22 cellular contexts compared by ENCODE assay signal in genomic region chr6:41530476-41530875, GRCh38.
"Had no signal": no experiment of that assay in that cellular context is flagged by ENCODE, and none has a peak within 500 bp of the region (broad histone marks: within the 10 kb centered on the region; RNA-seq: fewer than 3 reads in every experiment).

No MANE protein-coding gene starts in this region.

- H3K36me3 ChIP-seq: colonic mucosa, heart right ventricle, pancreas, thyroid gland had no signal

- H3K27ac ChIP-seq: colonic mucosa, foreskin keratinocyte, heart right ventricle, pancreas, thyroid gland had no signal

- DNase-seq: colonic mucosa; dermis blood vessel endothelial cell; endodermal cell; erythroblast; foreskin keratinocyte; heart right ventricle; hypothalamus; mucosa of descending colon; naive thymus-derived CD8-positive, alpha-beta T cell; occipital lobe; pancreas; right cardiac atrium; stimulated activated CD4-positive, alpha-beta T cell treated with anti-CD3 and anti-CD28 coated beads, Interleukin-2, amount 100 ng/mL, for 48 hours; stimulated activated naive CD4-positive, alpha-beta T cell treated with Interleukin-2 at 50 U/mL for 16 hours; thyroid gland had no signal

- H3K27me3 ChIP-seq: colonic mucosa, pancreas, thyroid gland had no signal

- H3K36me3 Mint-ChIP-seq: naive thymus-derived CD8-positive, alpha-beta T cell; type B pancreatic cell had no signal

- H3K27ac Mint-ChIP-seq: endodermal cell, progenitor cell of endocrine pancreas, type B pancreatic cell had no signal

- H3K4me3 Mint-ChIP-seq: endodermal cell, type B pancreatic cell had no signal

- H3K9me3 Mint-ChIP-seq: endodermal cell; naive thymus-derived CD8-positive, alpha-beta T cell; type B pancreatic cell had no signal

- H3K4me3 ChIP-seq: colonic mucosa, heart right ventricle, mucosa of descending colon, pancreas, smooth muscle cell, thyroid gland had no signal

- H3K9me3 ChIP-seq: colonic mucosa, heart right ventricle, mucosa of descending colon, pancreas, thyroid gland had no signal

- H3K4me1 ChIP-seq: foreskin keratinocyte had no signal

- ATAC-seq: foreskin keratinocyte; heart right ventricle; left lobe of liver; mucosa of descending colon; naive thymus-derived CD8-positive, alpha-beta T cell; pancreas; right cardiac atrium had no signal

- FAIRE-seq: endothelial cell of umbilical vein, islet of Langerhans, pancreas, urothelium cell line had no signal

- H3K4me2 ChIP-seq: smooth muscle cell had no signal
